Comparison of ENCODE assay signal across 22 cellular contexts in the genomic region with DNA sequence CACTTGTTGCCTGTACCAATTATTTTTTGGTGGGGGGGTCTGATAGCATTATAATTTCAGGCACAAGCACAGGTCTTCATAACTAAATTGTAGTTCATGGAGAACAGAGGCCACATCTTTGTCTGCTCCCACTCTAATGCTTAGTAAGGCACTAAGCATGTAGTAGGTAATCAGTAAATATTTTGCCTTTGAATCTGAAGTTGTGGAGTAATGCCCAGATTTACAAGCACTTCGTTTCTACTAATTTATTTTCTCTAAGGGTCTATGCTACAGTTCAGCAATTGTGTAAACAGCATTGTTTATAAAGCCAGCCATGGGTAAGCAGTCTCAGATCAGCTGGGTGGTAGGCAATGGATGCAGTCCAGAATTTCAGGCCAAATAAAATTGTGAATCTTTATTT.
A peak's percentile ranks its signal among the peaks of the same experiment; 100 is the strongest.
DNase-seq lines count a peak whose midpoint lies in the region; TF ChIP-seq lines count a peak whose summit lies in the region.
"Had no signal": no experiment of that assay in that cellular context is flagged by ENCODE, and none has a peak within 500 bp of the region (broad histone marks: within the 10 kb centered on the region; RNA-seq: fewer than 3 reads in every experiment).

No MANE protein-coding gene starts in this region.

- 0 to 7% methylated on average over 1 of the region's 1 CpG for WGBS in GM23248 (ENCODE audit: low coverage in 1 of 2, low lambda C conversion rate in 2 of 2, missing lambda C conversion rate in 2 of 2), 2 experiments

- H3K27ac Mint-ChIP-seq in neural progenitor cell (peak overlapping the region; percentile 62), mesothelial cell of epicardium (no peak overlapping the region)
- H3K27ac Mint-ChIP-seq: CD8-positive, alpha-beta T cell; IgD-negative memory B cell had no signal

- H3K4me2 ChIP-seq in GM23248 (ENCODE audit: unreplicated experiment) (no peak overlapping the region), neural progenitor cell (no peak overlapping the region)
- H3K4me2 ChIP-seq: A549; BLaER1 treated with 17β-estradiol and CSF1 and Interleukin-3, amounts not matched to agents 10 nM and 100 nM; PC-9 had no signal

- peak; percentile 25 for DNase-seq in AG10803 (ENCODE audit: low read depth)
- DNase-seq in GM23248 = peak; percentile 49
- peak; percentile 59 for DNase-seq in astrocyte of the hippocampus (ENCODE audit: low read depth, low spot score)
- no peak for DNase-seq in neural progenitor cell (ENCODE audit: low spot score)
- no peak for DNase-seq in mesothelial cell of epicardium (ENCODE audit: low spot score in 2 of 2, unreplicated experiment in 2 of 2)
- DNase-seq in HAP-1 (ENCODE audit: low spot score in 2 of 2) = no peak
- DNase-seq in substantia nigra (lab: John Stamatoyannopoulos, UW) = no peak
- DNase-seq: Calu3; CD8-positive, alpha-beta T cell; Kasumi-1; NCI-H1105 treated with DMSO at 0.1 percent for 48 hours; NCI-H1694; NCI-H2107; NCI-H2227 treated with DMSO at 0.1 percent for 48 hours; NCI-H524 treated with DMSO at 0.1 percent for 48 hours; PC-9; SIG-M5 had no signal

- in situ Hi-C loops in GM23248 (cut with MboI) = no loop called here
- in situ Hi-C loops in HAP-1 (cut with MboI; ENCODE audit: low sequenced_read_pairs) = no loop called here

- no peak overlapping the region for H3K9ac ChIP-seq in GM23248
- H3K9ac ChIP-seq in neural progenitor cell = no peak overlapping the region
- H3K9ac ChIP-seq: BLaER1 treated with 17β-estradiol and CSF1 and Interleukin-3, amounts not matched to agents 10 nM and 100 nM had no signal

- H3K36me3 ChIP-seq in GM23248 (ENCODE audit: low read depth) (no peaks in the 10 kb centered on the region), neural progenitor cell (no peaks in the 10 kb centered on the region), HAP-1 (replicated peaks) (no peaks in the 10 kb centered on the region)
- H3K36me3 ChIP-seq: BLaER1 treated with 17β-estradiol and CSF1 and Interleukin-3, amounts not matched to agents 10 nM and 100 nM had no signal

- H3K4me3 ChIP-seq in AG10803 (ENCODE audit: low read length) (no peak overlapping the region), GM23248 (no peak overlapping the region), neural progenitor cell (no peak overlapping the region), HAP-1 (no peak overlapping the region)
- H3K4me3 ChIP-seq: A549; BLaER1 treated with 17β-estradiol and CSF1 and Interleukin-3, amounts not matched to agents 10 nM and 100 nM; PC-9 had no signal

- peaks cover 6% of the 10 kb centered on the region for H3K9me3 Mint-ChIP-seq in neural progenitor cell
- H3K9me3 Mint-ChIP-seq in mesothelial cell of epicardium = peaks cover 5% of the 10 kb centered on the region

- H3K9me2 ChIP-seq in GM23248 (ENCODE audit: insufficient read depth) = no peaks in the 10 kb centered on the region

- no peaks in the 10 kb centered on the region for H3K79me2 ChIP-seq in GM23248 (ENCODE audit: insufficient read depth)
- no peaks in the 10 kb centered on the region for H3K79me2 ChIP-seq in neural progenitor cell (ENCODE audit: low read depth)

- H3K27me3 Mint-ChIP-seq in neural progenitor cell (ENCODE audit: insufficient read depth, low read depth) (no peaks in the 10 kb centered on the region), mesothelial cell of epicardium (ENCODE audit: low read depth) (no peaks in the 10 kb centered on the region)
- H3K27me3 Mint-ChIP-seq: IgD-negative memory B cell had no signal

- TF ChIP-seq CTCF in AG10803 (conservative IDR thresholded peaks at IDR 0.05; ENCODE audit: low read length) = no peak
- no peak for TF ChIP-seq CTCF in neural progenitor cell (IDR thresholded peaks at IDR 0.05)
- no peak for TF ChIP-seq CTCF in mesothelial cell of epicardium (IDR thresholded peaks at IDR 0.05; ENCODE audit: unreplicated experiment)

- peaks cover 24% of the 10 kb centered on the region for H3F3A ChIP-seq in GM23248 (ENCODE audit: insufficient read depth)
- peaks cover 4% of the 10 kb centered on the region for H3F3A ChIP-seq in neural progenitor cell (ENCODE audit: low read depth)

- H3K4me1 ChIP-seq in GM23248 (ENCODE audit: insufficient read depth) (peaks cover 36% of the 10 kb centered on the region), neural progenitor cell (peaks cover 13% of the 10 kb centered on the region), HAP-1 (no peaks in the 10 kb centered on the region)
- H3K4me1 ChIP-seq: A549 had no signal

- H3K27me3 ChIP-seq in GM23248 (replicated peaks; ENCODE audit: insufficient read depth) = no peaks in the 10 kb centered on the region
- H3K27me3 ChIP-seq in neural progenitor cell = no peaks in the 10 kb centered on the region
- 0 out of 2 replicates have a peak, but pooled peaks cover 3% of the 10 kb centered on the region for H3K27me3 ChIP-seq in HAP-1 (ENCODE audit: low read depth)
- H3K27me3 ChIP-seq: BLaER1 treated with 17β-estradiol and CSF1 and Interleukin-3, amounts not matched to agents 10 nM and 100 nM had no signal

- peaks cover 8% of the 10 kb centered on the region for H3K36me3 Mint-ChIP-seq in neural progenitor cell
- H3K36me3 Mint-ChIP-seq in mesothelial cell of epicardium = no peaks in the 10 kb centered on the region
- H3K36me3 Mint-ChIP-seq: CD8-positive, alpha-beta T cell; IgD-negative memory B cell had no signal

- no peak overlapping the region for H3K27ac ChIP-seq in GM23248
- H3K27ac ChIP-seq in neural progenitor cell = no peak overlapping the region
- no peak overlapping the region for H3K27ac ChIP-seq in substantia nigra (ENCODE audit: low read depth, low read length, poor library complexity, severe bottlenecking)
- H3K27ac ChIP-seq: A549; BLaER1 treated with 17β-estradiol and CSF1 and Interleukin-3, amounts not matched to agents 10 nM and 100 nM; HL-60; PC-9; RWPE1 had no signal

- H3K4me1 Mint-ChIP-seq in neural progenitor cell (peaks cover 52% of the 10 kb centered on the region), mesothelial cell of epicardium (peaks cover 6% of the 10 kb centered on the region)
- H3K4me1 Mint-ChIP-seq: IgD-negative memory B cell had no signal

- H2AFZ ChIP-seq in GM23248 = 0 out of 2 replicates have a peak overlapping the region, but pooled peaks have one; percentile 6
- no peak overlapping the region for H2AFZ ChIP-seq in neural progenitor cell (replicated peaks)
- H2AFZ ChIP-seq: PC-9 had no signal

- H3K4me3 Mint-ChIP-seq in neural progenitor cell (no peak overlapping the region), mesothelial cell of epicardium (no peak overlapping the region)
- H3K4me3 Mint-ChIP-seq: CD8-positive, alpha-beta T cell; IgD-negative memory B cell had no signal

- no peaks in the 10 kb centered on the region for H3K9me3 ChIP-seq in GM23248 (ENCODE audit: low read depth)
- H3K9me3 ChIP-seq in neural progenitor cell (ENCODE audit: low read depth) = no peaks in the 10 kb centered on the region
- H3K9me3 ChIP-seq in HAP-1 = no peaks in the 10 kb centered on the region
- H3K9me3 ChIP-seq: A549 had no signal

- H4K20me1 ChIP-seq in GM23248 (ENCODE audit: insufficient read depth) (no peaks in the 10 kb centered on the region), neural progenitor cell (ENCODE audit: low read depth) (no peaks in the 10 kb centered on the region)
- H4K20me1 ChIP-seq: BLaER1 treated with 17β-estradiol and CSF1 and Interleukin-3, amounts not matched to agents 10 nM and 100 nM had no signal

Comparison
In these comparisons a context has a peak if more than half of its experiments do, and no peak if none do; other contexts are left out.
1. DNase-seq: peak in AG10803 (single experiment), GM23248 (single experiment) and astrocyte of the hippocampus (single experiment); none in neural progenitor cell (single experiment), mesothelial cell of epicardium (0 of 2), HAP-1 (0 of 2) and substantia nigra (0 of 49).